8 cellular contexts compared by ENCODE assay signal in the genomic region with DNA sequence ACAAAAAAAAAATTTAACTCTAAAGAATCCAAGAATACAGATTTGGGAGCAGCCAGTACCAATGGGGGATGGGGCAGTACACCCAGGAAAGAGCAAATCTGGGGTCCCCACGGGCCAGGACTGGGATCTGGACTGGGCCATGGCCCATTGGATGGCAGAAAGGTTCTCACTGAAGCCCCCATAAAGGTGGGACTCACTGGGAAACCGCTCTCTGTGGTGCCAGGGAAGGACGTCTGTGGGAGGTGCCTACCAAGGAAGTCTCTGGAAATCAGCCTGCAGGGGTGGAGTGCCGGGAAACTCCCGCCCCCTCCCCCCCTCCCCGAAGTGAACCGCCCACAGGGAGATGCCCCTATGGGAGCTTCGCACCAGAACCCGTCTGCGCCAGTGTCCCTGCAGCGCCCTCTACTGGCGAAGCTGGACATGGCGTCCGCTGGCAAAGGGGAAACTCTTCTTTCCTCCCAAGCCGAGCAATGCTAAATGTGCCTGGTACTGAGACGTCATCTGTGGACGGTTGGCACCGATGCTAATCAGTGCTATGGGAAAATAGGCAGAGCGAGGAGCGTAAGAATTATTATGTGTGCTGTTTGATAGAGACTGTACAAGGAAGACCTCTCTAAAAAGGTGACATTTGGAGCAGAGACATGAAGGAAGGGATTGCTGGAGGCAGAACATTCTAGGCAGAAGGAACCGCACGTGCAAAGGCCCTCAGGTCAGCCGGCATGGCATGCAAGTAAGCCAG.
A peak's percentile ranks its signal among the peaks of the same experiment; 100 is the strongest.
DNase-seq lines count a peak whose midpoint lies in the region; ATAC-seq and TF ChIP-seq lines count a peak whose summit lies in the region.

No MANE protein-coding gene starts in this region.

- ATAC-seq in HG03432 (IDR thresholded peaks at IDR 0.05; ENCODE audit: unreplicated experiment) (peak; percentile 85), heart left ventricle (peak; percentile 75 to 88 (median 83)), sciatic nerve (peak; percentile 68), HG03457 (IDR thresholded peaks at IDR 0.05; ENCODE audit: unreplicated experiment) (no peak)

- no peak for TF ChIP-seq POLR2A in heart left ventricle (IDR thresholded peaks at IDR 0.05)

- intact Hi-C loops in heart left ventricle (cut with DNase I) (loop anchor here in 8 of 10 donors (1.0 to 10.0 kb wide), 8 partner anchors 266 to 832 kb away; partner anchors contain the start of gene MAF (in 2 of the 8)), sciatic nerve (cut with DNase I) (no loop called here)

- peak overlapping the region in 1 of 12 donors; percentile 37 for H3K27ac ChIP-seq in heart left ventricle

- peak; percentile 78 to 97 (median 90) for TF ChIP-seq CTCF in heart left ventricle (IDR thresholded peaks at IDR 0.05)

- peaks cover 0 to 19% (median 5%) of the 10 kb centered on the region in 12 donors for H3K4me1 ChIP-seq in heart left ventricle

- no peaks in the 10 kb centered on the region for H3K27me3 ChIP-seq in heart left ventricle

- peak; percentile 11 for DNase-seq in NCI-H345 (lab: John Stamatoyannopoulos, UW)
- no peak for DNase-seq in NCI-H345 treated with DMSO at 0.1 percent for 48 hours (lab: John Stamatoyannopoulos, UW; ENCODE audit: unreplicated experiment)
- peak; percentile 55 to 63 for DNase-seq in SHP77 (lab: John Stamatoyannopoulos, UW)
- DNase-seq in activated gamma-delta T cell treated with Interleukin-2 at 50 U/mL for 16 hours: peak; percentile 74
- DNase-seq in heart left ventricle: peak; percentile 70 to 90 (median 77)
- DNase-seq in sciatic nerve (ENCODE audit: low spot score): peak; percentile 79

- WGBS in heart left ventricle, 4 donors: 27 to 49% (median 30%) methylated on average over 13 to 23 of the region's 23 CpGs

- no peak overlapping the region for H3K4me3 ChIP-seq in heart left ventricle

- no peaks in the 10 kb centered on the region for H3K9me3 ChIP-seq in heart left ventricle

- H3K36me3 ChIP-seq in heart left ventricle: no peaks in the 10 kb centered on the region
